9 cellular contexts compared by ENCODE assay signal in the genomic region with DNA sequence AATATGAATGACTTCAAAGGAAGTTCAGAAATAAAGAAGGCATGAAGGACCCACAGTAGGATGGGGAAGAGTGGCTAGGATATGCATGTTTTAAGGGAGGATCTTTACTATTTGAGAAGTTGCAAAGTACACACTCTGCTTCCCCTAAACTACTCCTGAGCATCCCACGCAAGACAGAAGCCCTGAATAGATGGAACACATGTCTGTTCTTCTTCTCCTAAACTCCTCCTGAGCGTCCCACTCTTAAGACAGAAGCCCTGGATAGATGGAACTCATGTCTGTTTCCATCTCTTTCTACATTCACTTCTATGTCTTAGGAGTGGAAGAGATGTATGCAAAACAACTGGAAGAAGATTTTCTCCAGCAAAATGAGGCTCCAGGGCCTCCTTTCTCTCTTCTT.
"Had no signal": no experiment of that assay in that cellular context is flagged by ENCODE, and none has a peak within 500 bp of the region (broad histone marks: within the 10 kb centered on the region; RNA-seq: fewer than 3 reads in every experiment).

No MANE protein-coding gene starts in this region.

- ATAC-seq: HCT116, K562 had no signal

- H3K4me3 Mint-ChIP-seq: HFFc6 had no signal

- H3K4me1 ChIP-seq: HAP-1 had no signal

- H3K27ac Mint-ChIP-seq: HFFc6 had no signal

- H3K36me3 ChIP-seq: HAP-1 had no signal

- H3K9me3 ChIP-seq: HAP-1 had no signal

- FAIRE-seq: HTR-8/SVneo, K562 had no signal

- H3K4me3 ChIP-seq: GM23248, HAP-1, K562 had no signal

- H2AFZ ChIP-seq: GM23248 had no signal

- H3K27ac ChIP-seq: GM23248 had no signal

- H3K9ac ChIP-seq: GM23248 had no signal

- DNase-seq: GM23248, GOT3, H7, HFFc6, KG1 had no signal
